Comparison of ENCODE assay signal across 16 cellular contexts in genomic region chr22:27896251-27896650, GRCh38. TPM values are rescaled to one million over a fixed set of nuclear protein-coding genes. Genes with fewer than 3 reads are reported as not detected.
DNase-seq lines count a peak whose midpoint lies in the region; ATAC-seq and TF ChIP-seq lines count a peak whose summit lies in the region.
"Had no signal": no experiment of that assay in that cellular context is flagged by ENCODE, and none has a peak within 500 bp of the region (broad histone marks: within the 10 kb centered on the region; RNA-seq: fewer than 3 reads in every experiment).

No MANE protein-coding gene starts in this region.

- TF ChIP-seq CTCF in GM10266 (IDR thresholded peaks at IDR 0.05; ENCODE audit: control insufficient read depth, insufficient read depth, low read depth, missing control alignments) (no peak), foreskin fibroblast (IDR thresholded peaks at IDR 0.05; ENCODE audit: low read depth, low read length) (no peak)

- no peak overlapping the region for H3K4me3 ChIP-seq in foreskin fibroblast (ENCODE audit: low read depth in 1 of 2, low read length in 2 of 2)
- H3K4me3 ChIP-seq: BLaER1 treated with 17β-estradiol and CSF1 and Interleukin-3, amounts not matched to agents 10 nM and 100 nM; SJSA1; smooth muscle cell; suprapubic skin had no signal

- peak; percentile 21 for DNase-seq in GM10266 (ENCODE audit: extremely low spot score)
- no peak for DNase-seq in T-helper 17 cell
- no peak for DNase-seq in T-helper 9 cell
- DNase-seq in foreskin fibroblast: no peak
- DNase-seq: activated T-cell treated with anti-CD3 and anti-CD28 coated beads for 4 hours, DND-41, KG1, NCI-H187, nucleus accumbens had no signal

- H3K27ac Mint-ChIP-seq in T-helper 17 cell: peak overlapping the region; percentile 24

- H3K4me3 Mint-ChIP-seq in T-helper 17 cell: no peak overlapping the region

- peaks cover 11% of the 10 kb centered on the region for H3K4me1 Mint-ChIP-seq in T-helper 17 cell

- peak; percentile 51 for ATAC-seq in GM18868 (IDR thresholded peaks at IDR 0.05; ENCODE audit: unreplicated experiment)
- ATAC-seq in HG02623 (IDR thresholded peaks at IDR 0.05; ENCODE audit: unreplicated experiment): peak; percentile 22
- peak; percentile 57 for ATAC-seq in T-helper 17 cell
- no peak for ATAC-seq in GM21367 (IDR thresholded peaks at IDR 0.05; ENCODE audit: unreplicated experiment)

- peaks cover 9% of the 10 kb centered on the region for H3K36me3 Mint-ChIP-seq in T-helper 17 cell (ENCODE audit: low read depth)

- H3K9me3 ChIP-seq in T-helper 17 cell (ENCODE audit: control insufficient read depth, low read length, poor library complexity, severe bottlenecking): no peaks in the 10 kb centered on the region
- H3K9me3 ChIP-seq: BLaER1 treated with 17β-estradiol and CSF1 and Interleukin-3, amounts not matched to agents 10 nM and 100 nM; SJSA1; suprapubic skin had no signal

- H3K27me3 Mint-ChIP-seq in T-helper 17 cell: no peaks in the 10 kb centered on the region

RNA-seq across cellular contexts. Expression of gene PITPNB, which starts 22.8 kb away (rescaled TPM):
- 10 to 100 TPM; 54.5 to 72.2 TPM for total RNA-seq in T-helper 17 cell
